Comparison of ENCODE assay signal across 22 cellular contexts in the genomic region with DNA sequence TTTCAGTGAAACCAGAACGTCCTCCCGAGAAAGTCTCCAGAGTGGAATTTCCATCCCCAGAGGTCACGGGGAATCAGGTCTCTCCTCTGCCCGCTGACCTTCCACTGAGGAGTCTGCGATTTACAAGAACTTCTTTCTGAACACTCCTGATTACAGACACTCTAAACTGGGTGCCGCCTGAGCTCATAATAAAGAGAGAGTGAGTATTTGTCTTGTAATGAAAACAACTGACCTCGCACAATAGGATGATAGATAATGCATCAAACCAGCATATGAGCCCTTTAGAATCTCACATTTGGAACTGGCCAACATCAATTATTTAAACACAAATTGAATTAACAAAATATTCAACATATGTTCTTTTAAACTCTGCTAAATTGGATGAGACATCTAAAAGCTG. TPM values are rescaled to one million over a fixed set of nuclear protein-coding genes. Genes with fewer than 3 reads are reported as not detected.
DNase-seq lines count a peak whose midpoint lies in the region; ATAC-seq and TF ChIP-seq lines count a peak whose summit lies in the region.
"Had no signal": no experiment of that assay in that cellular context is flagged by ENCODE, and none has a peak within 500 bp of the region (broad histone marks: within the 10 kb centered on the region; RNA-seq: fewer than 3 reads in every experiment).

No MANE protein-coding gene starts in this region.

- peak overlapping the region; percentile 4 for H3K27ac ChIP-seq in angular gyrus (ENCODE audit: low read depth, low read length)
- H3K27ac ChIP-seq: adrenal gland, cardiac muscle cell, KMS-11, right lobe of liver, VCaP had no signal

- ATAC-seq in left cardiac atrium (no peak), Right ventricle myocardium superior (ENCODE audit: poor library complexity) (no peak), HG02840 (IDR thresholded peaks at IDR 0.05; ENCODE audit: low FRiP score, unreplicated experiment) (no peak), HG03196 (IDR thresholded peaks at IDR 0.05; ENCODE audit: unreplicated experiment) (no peak)
- ATAC-seq: GM12878, right lobe of liver had no signal

- H3K27me3 Mint-ChIP-seq in nephron (ENCODE audit: low read depth), result peaks cover 22% of the 10 kb centered on the region
- peaks cover 14% of the 10 kb centered on the region for H3K27me3 Mint-ChIP-seq in type B pancreatic cell

- TF ChIP-seq CTCF in nephron (IDR thresholded peaks at IDR 0.05; ENCODE audit: unreplicated experiment in 3 of 3) (no peak), type B pancreatic cell (conservative IDR thresholded peaks at IDR 0.05) (no peak)

- intact Hi-C loops in left cardiac atrium (cut with DNase I), result no loop called here
- intact Hi-C loops in Right ventricle myocardium superior (cut with DNase I), result no loop called here

- no peaks in the 10 kb centered on the region for H3K36me3 Mint-ChIP-seq in nephron (ENCODE audit: low read depth)
- no peaks in the 10 kb centered on the region for H3K36me3 Mint-ChIP-seq in type B pancreatic cell
- H3K36me3 Mint-ChIP-seq: activated CD4-positive, alpha-beta memory T cell treated with anti-CD3 and anti-CD28 coated beads for 36 hours; CD14-positive monocyte had no signal

- H3K27ac Mint-ChIP-seq in nephron, result peak overlapping the region; percentile 58 to 75 (median 63)
- H3K27ac Mint-ChIP-seq in type B pancreatic cell, result no peak overlapping the region
- H3K27ac Mint-ChIP-seq: activated CD4-positive, alpha-beta memory T cell treated with anti-CD3 and anti-CD28 coated beads for 36 hours; CD14-positive monocyte had no signal

- H3K9me3 Mint-ChIP-seq in nephron (no peaks in the 10 kb centered on the region), type B pancreatic cell (no peaks in the 10 kb centered on the region)
- H3K9me3 Mint-ChIP-seq: activated CD4-positive, alpha-beta memory T cell treated with anti-CD3 and anti-CD28 coated beads for 36 hours had no signal

- H3K4me1 Mint-ChIP-seq in nephron, result peaks cover 35% of the 10 kb centered on the region
- peaks cover 37% of the 10 kb centered on the region for H3K4me1 Mint-ChIP-seq in type B pancreatic cell (ENCODE audit: unreplicated experiment)
- H3K4me1 Mint-ChIP-seq: CD14-positive monocyte had no signal

- H3K4me3 Mint-ChIP-seq in nephron, result peak overlapping the region in 2 of 3 experiments; percentile 3
- H3K4me3 Mint-ChIP-seq in type B pancreatic cell, result peak overlapping the region; percentile 6
- H3K4me3 Mint-ChIP-seq: activated CD4-positive, alpha-beta memory T cell treated with anti-CD3 and anti-CD28 coated beads for 36 hours; CD14-positive monocyte had no signal

- DNase-seq in left cardiac atrium (peak; percentile 3), Right ventricle myocardium superior (no peak), type B pancreatic cell (ENCODE audit: extremely low spot score, unreplicated experiment) (no peak), COR-L47 (lab: John Stamatoyannopoulos, UW) (no peak)
- DNase-seq: activated CD4-positive, alpha-beta memory T cell treated with anti-CD3 and anti-CD28 coated beads for 36 hours; dermis blood vessel endothelial cell; islet precursor cell; NCI-H2029; SIG-M5; T-helper 2 cell had no signal

RNA-seq across cellular contexts. Expression of gene DLL1, which starts 47.5 kb away (rescaled TPM):
- total RNA-seq in left cardiac atrium (10 to 100 TPM; 19.0 to 26.8 TPM), Right ventricle myocardium superior (18.6 TPM), type B pancreatic cell (ENCODE audit: low replicate concordance) (4.2 and 11.7 TPM in 2 replicates)
- total RNA-seq: OCI-LY7 had no signal
